In the genomic region with DNA sequence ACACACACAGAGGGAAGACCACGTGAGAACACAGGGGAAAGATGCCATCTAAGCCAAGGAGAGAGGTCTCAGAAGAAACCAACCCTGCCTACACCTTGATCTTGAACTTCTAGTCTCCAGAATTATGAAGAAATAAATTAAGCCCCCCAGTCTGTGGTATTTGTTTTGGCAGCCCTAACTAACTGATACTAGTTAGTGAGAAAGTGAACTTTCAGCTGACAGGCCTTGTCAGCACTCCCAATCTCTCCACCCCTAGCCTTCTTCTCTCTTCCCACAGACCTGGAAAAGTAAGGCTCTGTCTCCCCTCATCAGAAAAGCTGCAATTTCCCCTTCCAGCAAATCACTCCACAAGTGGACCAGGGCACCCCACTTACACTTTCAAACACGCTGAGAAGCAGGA, we compare ENCODE assay signal across 15 cellular contexts.
"Had no signal": no experiment of that assay in that cellular context is flagged by ENCODE, and none has a peak within 500 bp of the region (broad histone marks: within the 10 kb centered on the region; RNA-seq: fewer than 3 reads in every experiment).

No MANE protein-coding gene starts in this region.

- H3K27ac Mint-ChIP-seq: naive thymus-derived CD4-positive, alpha-beta T cell; neural progenitor cell; stimulated activated effector memory CD8-positive, alpha-beta T cell treated with anti-CD3 and anti-CD28 coated beads, Interleukin-12 subunit alpha, Interleukin-12 subunit beta, amount 100 ng/mL, for 72 hours had no signal

- H3K9me3 Mint-ChIP-seq: naive thymus-derived CD4-positive, alpha-beta T cell; stimulated activated effector memory CD8-positive, alpha-beta T cell treated with anti-CD3 and anti-CD28 coated beads, Interleukin-12 subunit alpha, Interleukin-12 subunit beta, amount 100 ng/mL, for 72 hours had no signal

- ATAC-seq: foreskin keratinocyte; left colon; naive thymus-derived CD4-positive, alpha-beta T cell; pancreas; right lobe of liver; stimulated activated effector memory CD8-positive, alpha-beta T cell treated with anti-CD3 and anti-CD28 coated beads, Interleukin-12 subunit alpha, Interleukin-12 subunit beta, amount 100 ng/mL, for 72 hours; stimulated activated naive CD8-positive, alpha-beta T cell treated with anti-CD3 and anti-CD28 coated beads, Interleukin-15, Interleukin-2, amounts not matched to agents 100 U/mL and 50 U/mL, for 24 hours had no signal

- H3K4me1 Mint-ChIP-seq: naive thymus-derived CD4-positive, alpha-beta T cell had no signal

- H3K4me3 Mint-ChIP-seq: naive thymus-derived CD4-positive, alpha-beta T cell; neural progenitor cell; stimulated activated effector memory CD8-positive, alpha-beta T cell treated with anti-CD3 and anti-CD28 coated beads, Interleukin-12 subunit alpha, Interleukin-12 subunit beta, amount 100 ng/mL, for 72 hours had no signal

- DNase-seq: central memory CD4-positive, alpha-beta T cell; cortex of kidney; foreskin keratinocyte; kidney; left colon; naive thymus-derived CD4-positive, alpha-beta T cell; nucleus accumbens; pancreas; right lobe of liver; stimulated activated CD4-positive, alpha-beta T cell treated with anti-CD3 and anti-CD28 coated beads, Interleukin-4, amount 100 ng/mL, for 1 hour; stimulated activated naive CD8-positive, alpha-beta T cell treated with anti-CD3 and anti-CD28 coated beads, Interleukin-15, Interleukin-2, amounts not matched to agents 100 U/mL and 50 U/mL, for 24 hours; thyroid gland; upper lobe of left lung had no signal

- H3K36me3 Mint-ChIP-seq: naive thymus-derived CD4-positive, alpha-beta T cell; neural progenitor cell; stimulated activated effector memory CD8-positive, alpha-beta T cell treated with anti-CD3 and anti-CD28 coated beads, Interleukin-12 subunit alpha, Interleukin-12 subunit beta, amount 100 ng/mL, for 72 hours had no signal
